ENCODE assay signal across 15 cellular contexts in genomic region chr9:108787664-108788048, GRCh38.
DNase-seq lines count a peak whose midpoint lies in the region; ATAC-seq, FAIRE-seq and TF ChIP-seq lines count a peak whose summit lies in the region.
"Had no signal": no experiment of that assay in that cellular context is flagged by ENCODE, and none has a peak within 500 bp of the region (broad histone marks: within the 10 kb centered on the region; RNA-seq: fewer than 3 reads in every experiment).

No MANE protein-coding gene starts in this region.

- H2BK5ac ChIP-seq in neuronal stem cell (ENCODE audit: low read length), result no peak overlapping the region

- H3K27ac Mint-ChIP-seq in nephron progenitor cell, result no peak overlapping the region
- H3K27ac Mint-ChIP-seq: activated T-helper 1 cell treated with anti-CD3 and anti-CD28 coated beads, Interleukin-12 subunit alpha, Interleukin-12 subunit beta, Interleukin-2, Interleukin-4 antibody, amounts not matched to agents 30 ng/mL and 10 ng/mL and 1 ng/mL, durations not matched to agents 14 hours and 24 hours and 36 hours had no signal

- H3K79me1 ChIP-seq in neuronal stem cell (ENCODE audit: low read depth, low read length), result no peaks in the 10 kb centered on the region

- peak overlapping the region; percentile 44 for H3K27ac ChIP-seq in neuronal stem cell (replicated peaks; ENCODE audit: low read length)
- H3K27ac ChIP-seq: right lobe of liver had no signal

- H3K18ac ChIP-seq in neuronal stem cell (ENCODE audit: low read length), result peak overlapping the region; percentile 45

- H3K4me3 Mint-ChIP-seq in nephron progenitor cell, result no peak overlapping the region
- H3K4me3 Mint-ChIP-seq: activated T-helper 1 cell treated with anti-CD3 and anti-CD28 coated beads, Interleukin-12 subunit alpha, Interleukin-12 subunit beta, Interleukin-2, Interleukin-4 antibody, amounts not matched to agents 30 ng/mL and 10 ng/mL and 1 ng/mL, durations not matched to agents 14 hours and 24 hours and 36 hours had no signal

- no peak overlapping the region for H2BK12ac ChIP-seq in neuronal stem cell (ENCODE audit: low read length)

- no peak overlapping the region for H3K4me2 ChIP-seq in neuronal stem cell (ENCODE audit: insufficient read depth, low read length, poor library complexity, severe bottlenecking)

- H2AK5ac ChIP-seq in neuronal stem cell (ENCODE audit: low read depth, low read length), result peak overlapping the region; percentile 37

- H3K4me1 ChIP-seq in neuronal stem cell (ENCODE audit: control insufficient read depth in 2 of 2, insufficient read depth in 1 of 2, low read depth in 1 of 2, low read length in 2 of 2), result peaks cover 2 to 25% of the 10 kb centered on the region in 2 donors
- H3K4me1 ChIP-seq: right lobe of liver had no signal

- H3K27me3 ChIP-seq in bronchial epithelial cell (ENCODE audit: control insufficient read depth, insufficient read depth, low read length) (no peaks in the 10 kb centered on the region), neuronal stem cell (ENCODE audit: control insufficient read depth in 3 of 3, insufficient read depth in 3 of 3, low read depth in 1 of 3, low read length in 3 of 3) (no peaks in the 10 kb centered on the region)
- H3K27me3 ChIP-seq: right lobe of liver had no signal

- no peak overlapping the region for H4K91ac ChIP-seq in neuronal stem cell (ENCODE audit: low read depth, low read length, poor library complexity)

- DNase-seq in DMS79 treated with DMSO at 0.1 percent for 48 hours (lab: John Stamatoyannopoulos, UW), result peak; percentile 69
- DNase-seq in NCI-H2171 (lab: John Stamatoyannopoulos, UW), result peak; percentile 67
- DNase-seq in bronchial epithelial cell (ENCODE audit: low read depth), result peak; percentile 87
- DNase-seq in neuronal stem cell (ENCODE audit: low spot score), result no peak
- no peak for DNase-seq in NCI-H146 (lab: John Stamatoyannopoulos, UW)
- no peak for DNase-seq in nephron progenitor cell
- no peak for DNase-seq in cerebellar cortex (ENCODE audit: low spot score)
- DNase-seq: effector CD4-positive, alpha-beta T cell; mucosa of descending colon; NCI-H2107; right lobe of liver; SHP77; T-helper 2 cell had no signal

- H3K9ac ChIP-seq in neuronal stem cell (ENCODE audit: low read depth, low read length, poor library complexity), result no peak overlapping the region

- H2BK15ac ChIP-seq in neuronal stem cell (ENCODE audit: low read length), result no peak overlapping the region

- TF ChIP-seq CTCF in bronchial epithelial cell (IDR thresholded peaks at IDR 0.05; ENCODE audit: insufficient read depth, low read length, severe bottlenecking), result no peak
- no peak for TF ChIP-seq CTCF in nephron progenitor cell (IDR thresholded peaks at IDR 0.05)

- peaks cover 0 to 4% of the 10 kb centered on the region in 2 donors for H3K9me3 ChIP-seq in neuronal stem cell (replicated peaks in 1 of 2; ENCODE audit: control insufficient read depth in 2 of 2, insufficient read depth in 1 of 2, low read depth in 1 of 2, low read length in 2 of 2)
- H3K9me3 ChIP-seq: mucosa of descending colon, right lobe of liver had no signal

- FAIRE-seq in bronchial epithelial cell (lab: Jason Lieb, UNC), result peak; percentile 92

- H4K8ac ChIP-seq in neuronal stem cell (ENCODE audit: low read depth, low read length), result no peak overlapping the region

- H3K4me3 ChIP-seq in bronchial epithelial cell (ENCODE audit: low read depth, low read length) (peak overlapping the region; percentile 8), neuronal stem cell (ENCODE audit: low read length in 2 of 2) (no peak overlapping the region)
- H3K4me3 ChIP-seq: mucosa of descending colon, right lobe of liver had no signal

- no peak overlapping the region for H2AFZ ChIP-seq in neuronal stem cell (ENCODE audit: low read length)

- H3K14ac ChIP-seq in neuronal stem cell (ENCODE audit: low read length), result no peak overlapping the region

- peaks cover 28% of the 10 kb centered on the region for H3K4me1 Mint-ChIP-seq in nephron progenitor cell

- no peak for ATAC-seq in GM21447 (IDR thresholded peaks at IDR 0.05; ENCODE audit: unreplicated experiment)
- ATAC-seq: mucosa of descending colon, right lobe of liver had no signal

- H3K23ac ChIP-seq in neuronal stem cell (ENCODE audit: low read depth, low read length, poor library complexity), result no peak overlapping the region

- peaks cover 19% of the 10 kb centered on the region for H3K9me3 Mint-ChIP-seq in nephron progenitor cell
- H3K9me3 Mint-ChIP-seq: activated T-helper 1 cell treated with anti-CD3 and anti-CD28 coated beads, Interleukin-12 subunit alpha, Interleukin-12 subunit beta, Interleukin-2, Interleukin-4 antibody, amounts not matched to agents 30 ng/mL and 10 ng/mL and 1 ng/mL, durations not matched to agents 14 hours and 24 hours and 36 hours had no signal

- H3K4ac ChIP-seq in neuronal stem cell (ENCODE audit: low read length), result no peak overlapping the region

- H3K27me3 Mint-ChIP-seq in nephron progenitor cell (ENCODE audit: low read depth, poor library complexity), result peaks cover 5% of the 10 kb centered on the region

- no CpG with 5 or more reads among the region's 7 CpGs for WGBS in neuronal stem cell (ENCODE audit: extremely low coverage in 2 of 2, insufficient read length in 2 of 2, insufficient replicate concordance in 1 of 2), 2 donors

- H3K36me3 ChIP-seq in bronchial epithelial cell (ENCODE audit: control insufficient read depth, insufficient read depth, low read length) (no peaks in the 10 kb centered on the region), neuronal stem cell (replicated peaks in 1 of 2; ENCODE audit: control insufficient read depth in 2 of 2, insufficient read depth in 2 of 2, low read length in 2 of 2) (no peaks in the 10 kb centered on the region)
- H3K36me3 ChIP-seq: right lobe of liver had no signal

- H2BK120ac ChIP-seq in neuronal stem cell (ENCODE audit: low read depth, low read length), result no peak overlapping the region

- H3K36me3 Mint-ChIP-seq in nephron progenitor cell (ENCODE audit: low read depth), result no peaks in the 10 kb centered on the region

Comparison
In these comparisons a context has a peak if more than half of its experiments do, and no peak if none do; other contexts are left out.
1. DNase-seq: peak in DMS79 treated with DMSO at 0.1 percent for 48 hours (single experiment), NCI-H2171 (single experiment) and bronchial epithelial cell (single experiment); none in neuronal stem cell (single experiment), NCI-H146 (single experiment), nephron progenitor cell (single experiment) and cerebellar cortex (single experiment).